8 cellular contexts compared by ENCODE assay signal in the genomic region with DNA sequence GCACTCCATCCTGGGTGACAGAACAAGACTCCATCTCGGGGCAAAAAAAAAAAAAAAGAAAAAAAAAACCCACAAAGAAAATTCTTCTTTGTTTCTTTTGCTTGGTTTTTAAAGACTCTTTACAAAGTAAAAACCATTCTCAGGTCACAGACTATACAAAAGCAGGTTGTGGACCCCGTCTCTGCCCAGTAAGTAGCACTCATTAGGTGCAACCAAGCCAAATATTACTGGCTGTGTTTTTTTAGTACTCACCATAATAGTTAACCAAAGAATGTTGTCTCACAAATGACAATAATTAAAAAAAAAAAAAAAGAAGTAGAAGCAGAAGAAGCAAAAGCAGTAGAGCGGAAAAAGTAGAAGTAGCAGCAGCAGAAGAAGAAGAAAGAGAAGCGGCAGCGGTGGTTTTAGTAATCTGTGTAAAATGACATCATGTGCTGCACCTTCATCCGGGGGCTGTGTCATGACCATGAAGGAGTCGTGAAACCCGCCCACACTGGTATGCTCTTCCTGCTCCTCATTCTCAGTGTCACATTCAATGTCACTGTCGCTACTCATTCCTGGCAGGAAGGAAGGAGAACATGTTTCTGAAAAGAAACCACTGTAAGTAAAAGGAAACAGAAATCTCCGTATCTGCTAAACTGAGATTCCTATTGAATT.
DNase-seq lines count a peak whose midpoint lies in the region; ATAC-seq and TF ChIP-seq lines count a peak whose summit lies in the region.

No MANE protein-coding gene starts in this region.

- no peaks in the 10 kb centered on the region for H4K20me1 ChIP-seq in BLaER1

- H3K36me3 ChIP-seq in BLaER1 (peaks cover 11% of the 10 kb centered on the region), neuronal stem cell (replicated peaks in 1 of 2; ENCODE audit: control insufficient read depth in 2 of 2, insufficient read depth in 2 of 2, low read length in 2 of 2) (peaks cover under 1 to 45% of the 10 kb centered on the region in 2 donors), thoracic aorta (no peaks in the 10 kb centered on the region), WERI-Rb-1 (peaks cover 33% of the 10 kb centered on the region)

- H3K9ac ChIP-seq in BLaER1 = peak overlapping the region; percentile 43; the same call in 1 of the 2 replicates
- H3K9ac ChIP-seq in neuronal stem cell (ENCODE audit: low read depth, low read length, poor library complexity) = no peak overlapping the region

- no peak overlapping the region for H2BK15ac ChIP-seq in neuronal stem cell (ENCODE audit: low read length)

- no peaks in the 10 kb centered on the region for H3K79me1 ChIP-seq in neuronal stem cell (ENCODE audit: low read depth, low read length)

- no peaks in the 10 kb centered on the region for H3K27me3 ChIP-seq in BLaER1
- no peaks in the 10 kb centered on the region for H3K27me3 ChIP-seq in neuronal stem cell (ENCODE audit: control insufficient read depth in 3 of 3, insufficient read depth in 3 of 3, low read depth in 1 of 3, low read length in 3 of 3)
- H3K27me3 ChIP-seq in thoracic aorta (replicated peaks; ENCODE audit: insufficient read depth) = no peaks in the 10 kb centered on the region
- no peaks in the 10 kb centered on the region for H3K27me3 ChIP-seq in WERI-Rb-1 (ENCODE audit: insufficient read depth, low read depth, severe bottlenecking)

- H2AFZ ChIP-seq in neuronal stem cell (ENCODE audit: low read length) = peak overlapping the region; percentile 47

- H3K9me3 ChIP-seq in BLaER1 (no peaks in the 10 kb centered on the region), neuronal stem cell (replicated peaks in 1 of 2; ENCODE audit: control insufficient read depth in 2 of 2, insufficient read depth in 1 of 2, low read depth in 1 of 2, low read length in 2 of 2) (no peaks in the 10 kb centered on the region), thoracic aorta (no peaks in the 10 kb centered on the region), WERI-Rb-1 (ENCODE audit: severe bottlenecking) (no peaks in the 10 kb centered on the region)

- no peaks in the 10 kb centered on the region for H3K9me3 Mint-ChIP-seq in effector memory CD8-positive, alpha-beta T cell

- H3K4me1 ChIP-seq in BLaER1 = peaks cover 71% of the 10 kb centered on the region
- peaks cover 0 to 9% of the 10 kb centered on the region in 2 donors for H3K4me1 ChIP-seq in neuronal stem cell (ENCODE audit: control insufficient read depth in 2 of 2, insufficient read depth in 1 of 2, low read depth in 1 of 2, low read length in 2 of 2)
- H3K4me1 ChIP-seq in thoracic aorta (ENCODE audit: control insufficient read depth in 1 of 2, low read depth in 2 of 2) = peaks cover 0 to 5% of the 10 kb centered on the region in 2 donors

- H2BK120ac ChIP-seq in neuronal stem cell (ENCODE audit: low read depth, low read length) = no peak overlapping the region

- peak overlapping the region; percentile 46; the same call in 1 of the 2 replicates for H3K27ac ChIP-seq in BLaER1
- H3K27ac ChIP-seq in neuronal stem cell (replicated peaks; ENCODE audit: low read length) = no peak overlapping the region
- no peak overlapping the region for H3K27ac ChIP-seq in thoracic aorta
- H3K27ac ChIP-seq in WERI-Rb-1 = no peak overlapping the region

- no peaks in the 10 kb centered on the region for H3K27me3 Mint-ChIP-seq in effector memory CD8-positive, alpha-beta T cell

- peak; percentile 77 for DNase-seq in HK-2 (ENCODE audit: unreplicated experiment)
- peak; percentile 59 to 62 for DNase-seq in activated CD4-positive, alpha-beta T cell treated with anti-CD3 and anti-CD28 coated beads, Interleukin-2, amount 50 U/mL, for 4 hours
- DNase-seq in effector memory CD8-positive, alpha-beta T cell = peak; percentile 47 to 55 (median 49)
- DNase-seq in neuronal stem cell (ENCODE audit: low spot score) = no peak
- DNase-seq in thoracic aorta (ENCODE audit: low spot score) = no peak
- DNase-seq in WERI-Rb-1 = no peak

- peaks cover 18% of the 10 kb centered on the region for H3K36me3 Mint-ChIP-seq in effector memory CD8-positive, alpha-beta T cell (ENCODE audit: insufficient read depth)

- no peak overlapping the region for H3K18ac ChIP-seq in neuronal stem cell (ENCODE audit: low read length)

- peak overlapping the region; percentile 63 for H3K4me2 ChIP-seq in BLaER1
- no peak overlapping the region for H3K4me2 ChIP-seq in neuronal stem cell (ENCODE audit: insufficient read depth, low read length, poor library complexity, severe bottlenecking)

- TF ChIP-seq CTCF in thoracic aorta (IDR thresholded peaks at IDR 0.05) (no peak), WERI-Rb-1 (IDR thresholded peaks at IDR 0.05; ENCODE audit: low read depth, low read length) (no peak)

- H3K4ac ChIP-seq in neuronal stem cell (ENCODE audit: low read length) = no peak overlapping the region

- H3K23ac ChIP-seq in neuronal stem cell (ENCODE audit: low read depth, low read length, poor library complexity) = no peak overlapping the region

- H2AK5ac ChIP-seq in neuronal stem cell (ENCODE audit: low read depth, low read length) = no peak overlapping the region

- WGBS in neuronal stem cell (ENCODE audit: extremely low coverage in 2 of 2, insufficient read length in 2 of 2, insufficient replicate concordance in 1 of 2), 2 donors = no CpG with 5 or more reads among the region's 10 CpGs

- no peak overlapping the region for H4K8ac ChIP-seq in neuronal stem cell (ENCODE audit: low read depth, low read length)

- H4K91ac ChIP-seq in neuronal stem cell (ENCODE audit: low read depth, low read length, poor library complexity) = no peak overlapping the region

- H3K4me1 Mint-ChIP-seq in effector memory CD8-positive, alpha-beta T cell (ENCODE audit: low read depth in 2 of 2) = peaks cover 5 to 7% of the 10 kb centered on the region in 2 donors

- H3K4me3 ChIP-seq in BLaER1 (no peak overlapping the region; the same call in 1 of the 2 replicates), neuronal stem cell (ENCODE audit: low read length in 2 of 2) (no peak overlapping the region), thoracic aorta (peak overlapping the region; percentile 21), WERI-Rb-1 (ENCODE audit: low read depth, low read length) (no peak overlapping the region)

- H2BK5ac ChIP-seq in neuronal stem cell (ENCODE audit: low read length) = no peak overlapping the region

- peak overlapping the region; percentile 75 to 80 for H3K4me3 Mint-ChIP-seq in effector memory CD8-positive, alpha-beta T cell

- peak overlapping the region; percentile 89 to 95 for H3K27ac Mint-ChIP-seq in effector memory CD8-positive, alpha-beta T cell

- H2BK12ac ChIP-seq in neuronal stem cell (ENCODE audit: low read length) = no peak overlapping the region

- no peak overlapping the region for H3K14ac ChIP-seq in neuronal stem cell (ENCODE audit: low read length)

- ATAC-seq in GM21360 (IDR thresholded peaks at IDR 0.05; ENCODE audit: unreplicated experiment) (peak; percentile 90), thoracic aorta (ENCODE audit: insufficient number of reproducible peaks, low FRiP score, low read depth) (no peak)
- peak; percentile 99 for ATAC-seq in effector memory CD8-positive, alpha-beta T cell (replicated peaks)

Comparison
In these comparisons a context has a peak if more than half of its experiments do, and no peak if none do; other contexts are left out.
1. DNase-seq: peak in HK-2 (single experiment), activated CD4-positive, alpha-beta T cell treated with anti-CD3 and anti-CD28 coated beads, Interleukin-2, amount 50 U/mL, for 4 hours (2 of 2) and effector memory CD8-positive, alpha-beta T cell (3 of 3); none in neuronal stem cell (single experiment), thoracic aorta (single experiment) and WERI-Rb-1 (single experiment).